In the genomic region with DNA sequence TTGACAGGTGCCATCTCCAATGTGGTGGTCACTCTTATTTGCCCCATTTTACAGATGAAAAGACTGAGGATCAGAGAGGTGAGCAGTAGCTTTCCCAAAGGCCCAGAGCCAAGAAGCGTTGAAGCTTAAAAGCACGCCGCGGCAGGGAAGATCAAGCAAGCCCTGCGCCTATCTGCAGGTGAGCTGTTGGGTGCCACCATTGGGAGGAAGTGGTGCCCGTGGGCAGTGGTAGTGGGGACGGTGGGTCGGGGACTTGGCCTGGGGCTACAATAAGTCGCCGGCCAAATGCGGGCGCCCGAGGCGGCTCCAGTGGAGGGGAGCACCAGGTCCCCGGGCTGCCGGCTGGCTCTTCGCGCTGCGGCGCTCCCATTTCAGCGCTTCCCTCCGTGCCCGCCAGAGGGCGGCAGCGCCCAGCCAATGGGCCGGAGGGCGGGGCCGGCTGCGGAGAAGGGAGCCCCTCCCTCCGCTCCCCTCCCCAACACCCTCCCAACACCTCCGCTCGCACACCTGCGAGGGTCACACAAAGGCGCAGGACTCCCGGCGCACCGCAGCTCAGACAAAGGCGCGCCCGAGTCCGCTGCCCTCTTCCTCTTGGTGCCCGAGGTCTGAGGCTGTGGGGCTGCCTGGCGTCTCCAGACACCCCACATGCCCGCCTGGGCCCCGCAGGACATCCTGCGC, we compare ENCODE assay signal across 8 cellular contexts.
A peak's percentile ranks its signal among the peaks of the same experiment; 100 is the strongest.
DNase-seq lines count a peak whose midpoint lies in the region; ATAC-seq and TF ChIP-seq lines count a peak whose summit lies in the region.

No MANE protein-coding gene starts in this region.

- CTCF ChIA-PET in GM10248 (lab: Yijun Ruan, JAX) = interaction anchor here (0.6 to 4.7 kb wide), 41 partner anchors 8 to 334 kb away, joined by 3 to 44 read pairs (median 4); partner anchors contain the start of gene GSK3A

- no peaks in the 10 kb centered on the region for H3K4me1 ChIP-seq in endocrine pancreas (ENCODE audit: control insufficient read depth, insufficient read depth, low read length)

- peaks cover 9% of the 10 kb centered on the region for H3K27me3 ChIP-seq in endocrine pancreas (ENCODE audit: control insufficient read depth, insufficient read depth, low read length)

- H3K9me3 ChIP-seq in endocrine pancreas (ENCODE audit: control insufficient read depth, low read length) = no peaks in the 10 kb centered on the region

- peak; percentile 33 for ATAC-seq in HG03442 (IDR thresholded peaks at IDR 0.05; ENCODE audit: unreplicated experiment)
- ATAC-seq in HG03342 (IDR thresholded peaks at IDR 0.05; ENCODE audit: unreplicated experiment) = no peak

- peak; percentile 96 for TF ChIP-seq CTCF in GM10248 (IDR thresholded peaks at IDR 0.05; ENCODE audit: control extremely low read depth, extremely low read depth, low read depth, missing control alignments)

- POLR2A ChIA-PET in GM10248 (lab: Yijun Ruan, JAX) = no interaction called here

- peak; percentile 91 for DNase-seq in GM10248 (ENCODE audit: extremely low spot score)
- DNase-seq in NCI-H82 (lab: John Stamatoyannopoulos, UW) = peak; percentile 84
- peak; percentile 96 for DNase-seq in activated CD8-positive, alpha-beta memory T cell treated with anti-CD3 and anti-CD28 coated beads for 24 hours
- peak; percentile 76 for DNase-seq in midbrain (lab: John Stamatoyannopoulos, UW)
- peak; percentile 73 to 74 for DNase-seq in stimulated activated CD8-positive, alpha-beta memory T cell treated with anti-CD3 and anti-CD28 coated beads, Interleukin-2, amount 100 ng/mL, for 1 hour (ENCODE audit: low read depth in 2 of 2)

- H3K9ac ChIP-seq in endocrine pancreas (ENCODE audit: control insufficient read depth, insufficient read depth, low read length) = peak overlapping the region; percentile 36

- H3K36me3 ChIP-seq in endocrine pancreas (ENCODE audit: control insufficient read depth, insufficient read depth, low read length) = no peaks in the 10 kb centered on the region

- no peak overlapping the region for H3K4me3 ChIP-seq in endocrine pancreas (ENCODE audit: control insufficient read depth, insufficient read depth, low read length)
